Comparison of ENCODE assay signal across 1 cellular context in genomic region chr19:40143612-40144011, GRCh38.
TF ChIP-seq lines count a peak whose summit lies in the region.

No MANE protein-coding gene starts in this region.

TF ChIP-seq in GM12878, 131 proteins besides CTCF, POLR2A, EP300 and RAD21 (continues in another document):
- TF ChIP-seq ZBTB40 (IDR thresholded peaks at IDR 0.05; ENCODE audit: borderline replicate concordance) = no peak
- peak; percentile 87 for TF ChIP-seq RUNX3 (IDR thresholded peaks at IDR 0.05; ENCODE audit: low read length)
- no peak for TF ChIP-seq IRF3 (IDR thresholded peaks at IDR 0.05)
- peak; percentile 36; the same call in 1 of the 2 replicates for TF ChIP-seq MLLT1 (IDR thresholded peaks at IDR 0.05)
- TF ChIP-seq RAD51 (IDR thresholded peaks at IDR 0.05) = peak; percentile 82
- TF ChIP-seq BHLHE40 (IDR thresholded peaks at IDR 0.05; ENCODE audit: borderline replicate concordance in 1 of 2, low read depth in 2 of 2, low read length in 1 of 2) = peak; percentile 90 to 96
- no peak for TF ChIP-seq ZBTB4 (CRISPR knock-in tag; IDR thresholded peaks at IDR 0.05)
- no peak for TF ChIP-seq ZBED1 (IDR thresholded peaks at IDR 0.05; ENCODE audit: borderline replicate concordance)
- 0 out of 2 replicates have a peak, but pooled peaks have one; percentile 11 for TF ChIP-seq MTA2 (IDR thresholded peaks at IDR 0.05; ENCODE audit: low read depth)
- peak; percentile 86 for TF ChIP-seq ZNF384 (IDR thresholded peaks at IDR 0.05; ENCODE audit: borderline replicate concordance, low read depth, low read length)
- TF ChIP-seq STAT1 (conservative IDR thresholded peaks at IDR 0.05) = no peak
- TF ChIP-seq GABPA (IDR thresholded peaks at IDR 0.05; ENCODE audit: low read depth) = no peak
- TF ChIP-seq KLF5 (IDR thresholded peaks at IDR 0.05; ENCODE audit: partially characterized antibody) = no peak
- TF ChIP-seq TAF1 (IDR thresholded peaks at IDR 0.05; ENCODE audit: borderline replicate concordance, low read depth, low read length) = no peak
- no peak for TF ChIP-seq YBX1 (IDR thresholded peaks at IDR 0.05)
- TF ChIP-seq CEBPB (IDR thresholded peaks at IDR 0.05; ENCODE audit: borderline replicate concordance in 1 of 2, low read depth in 2 of 2, low read length in 2 of 2) = no peak
- TF ChIP-seq GATAD2B (conservative IDR thresholded peaks at IDR 0.05; ENCODE audit: low read depth) = no peak
- TF ChIP-seq BACH1 (IDR thresholded peaks at IDR 0.05; ENCODE audit: borderline replicate concordance) = no peak
- TF ChIP-seq SUPT20H (IDR thresholded peaks at IDR 0.05; ENCODE audit: borderline replicate concordance, control insufficient read depth, low read depth, low read length) = no peak
- TF ChIP-seq BCL11A (IDR thresholded peaks at IDR 0.05; ENCODE audit: low read depth, low read length) = no peak
- TF ChIP-seq PKNOX1 (IDR thresholded peaks at IDR 0.05) = no peak
- no peak for TF ChIP-seq FOXM1 (IDR thresholded peaks at IDR 0.05; ENCODE audit: low read depth, low read length)
- TF ChIP-seq MEF2A (IDR thresholded peaks at IDR 0.05; ENCODE audit: insufficient read depth, low read depth, low read length) = peak; percentile 90; the same call in 1 of the 2 replicates
- no peak for TF ChIP-seq PML (IDR thresholded peaks at IDR 0.05; ENCODE audit: low read length)
- TF ChIP-seq NBN (IDR thresholded peaks at IDR 0.05) = peak; percentile 51; the same call in 1 of the 2 replicates
- TF ChIP-seq NR2C2 (IDR thresholded peaks at IDR 0.05; ENCODE audit: borderline replicate concordance, control insufficient read depth, insufficient read length, low read depth) = no peak
- TF ChIP-seq TCF7 (IDR thresholded peaks at IDR 0.05; ENCODE audit: borderline replicate concordance) = peak; percentile 47; the same call in 1 of the 2 replicates
- no peak for TF ChIP-seq CBX3 (IDR thresholded peaks at IDR 0.05; ENCODE audit: borderline replicate concordance, low read depth)
- no peak for TF ChIP-seq PAX5 (IDR thresholded peaks at IDR 0.05; ENCODE audit: borderline replicate concordance, low read depth, low read length)
- TF ChIP-seq MAX (IDR thresholded peaks at IDR 0.05; ENCODE audit: low read depth, low read length) = peak; percentile 30; the same call in 1 of the 2 replicates
- TF ChIP-seq MXI1 (IDR thresholded peaks at IDR 0.05; ENCODE audit: low read depth, low read length) = peak; percentile 88; the same call in 1 of the 2 replicates
- TF ChIP-seq SREBF2 (IDR thresholded peaks at IDR 0.05; ENCODE audit: low read length) = no peak
- no peak for TF ChIP-seq E4F1 (IDR thresholded peaks at IDR 0.05; ENCODE audit: borderline replicate concordance, partially characterized antibody)
- TF ChIP-seq TCF12 (IDR thresholded peaks at IDR 0.05; ENCODE audit: low read depth, low read length) = peak; percentile 84
- peak; percentile 81 for TF ChIP-seq MEF2B (IDR thresholded peaks at IDR 0.05; ENCODE audit: partially characterized antibody, poor library complexity, severe bottlenecking)
- TF ChIP-seq TARDBP (IDR thresholded peaks at IDR 0.05; ENCODE audit: borderline replicate concordance) = no peak
- no peak for TF ChIP-seq NR2F1 (conservative IDR thresholded peaks at IDR 0.05)
- TF ChIP-seq ZSCAN29 (IDR thresholded peaks at IDR 0.05) = no peak
- no peak for TF ChIP-seq ASH2L (IDR thresholded peaks at IDR 0.05; ENCODE audit: borderline replicate concordance, low read depth)
- peak; percentile 67 for TF ChIP-seq NFIC (IDR thresholded peaks at IDR 0.05; ENCODE audit: low read depth, low read length)
- no peak for TF ChIP-seq PAX8 (IDR thresholded peaks at IDR 0.05)
- TF ChIP-seq MYC (IDR thresholded peaks at IDR 0.05; ENCODE audit: insufficient read depth, insufficient read length, insufficient replicate concordance, low read length, severe bottlenecking) = no peak
- TF ChIP-seq RCOR1 (conservative IDR thresholded peaks at IDR 0.05; ENCODE audit: low read depth, low read length) = no peak
- TF ChIP-seq HSF1 (IDR thresholded peaks at IDR 0.05; ENCODE audit: low read depth, low read length) = no peak
- TF ChIP-seq SMAD5 (IDR thresholded peaks at IDR 0.05; ENCODE audit: low read depth) = no peak
- no peak for TF ChIP-seq BRCA1 (IDR thresholded peaks at IDR 0.05; ENCODE audit: low read depth, low read length)
- TF ChIP-seq ZNF207 (IDR thresholded peaks at IDR 0.05; ENCODE audit: borderline replicate concordance) = no peak
- no peak for TF ChIP-seq CREB1 (IDR thresholded peaks at IDR 0.05; ENCODE audit: low read depth)
- TF ChIP-seq SREBF1 (IDR thresholded peaks at IDR 0.05; ENCODE audit: low read length) = no peak
- no peak for TF ChIP-seq POLR2AphosphoS2 (IDR thresholded peaks at IDR 0.05; ENCODE audit: low read depth, low read length)
- peak; percentile 55; the same call in 1 of the 2 replicates for TF ChIP-seq MTA3 (IDR thresholded peaks at IDR 0.05; ENCODE audit: borderline replicate concordance, low read length)
- no peak for TF ChIP-seq LARP7 (IDR thresholded peaks at IDR 0.05)
- peak; percentile 49 to 57; a peak in 3 of 4 replicates for TF ChIP-seq IKZF2 (IDR thresholded peaks at IDR 0.05)
- TF ChIP-seq CHD2 (IDR thresholded peaks at IDR 0.05; ENCODE audit: borderline replicate concordance, low read depth, low read length) = no peak
- TF ChIP-seq SPI1 (IDR thresholded peaks at IDR 0.05; ENCODE audit: borderline replicate concordance, insufficient read depth, low read depth, low read length) = no peak
- peak; percentile 26; the same call in 1 of the 2 replicates for TF ChIP-seq YY1 (IDR thresholded peaks at IDR 0.05; ENCODE audit: low read depth, low read length)
- TF ChIP-seq RBBP5 (conservative IDR thresholded peaks at IDR 0.05) = no peak
- no peak for TF ChIP-seq MYB (IDR thresholded peaks at IDR 0.05; ENCODE audit: borderline replicate concordance, low read depth, low read length)
- no peak for TF ChIP-seq SMAD1 (IDR thresholded peaks at IDR 0.05; ENCODE audit: low read depth, partially characterized antibody)
- no peak for TF ChIP-seq FOXK2 (IDR thresholded peaks at IDR 0.05)
